13 cellular contexts compared by ENCODE assay signal in genomic region chr3:48331706-48332435, GRCh38. TPM values are rescaled to one million over a fixed set of nuclear protein-coding genes. Genes with fewer than 3 reads are reported as not detected.
DNase-seq lines count a peak whose midpoint lies in the region; TF ChIP-seq lines count a peak whose summit lies in the region.
"Not testable (repeated sequence)": the region's sequence is repeated elsewhere in the genome, so short reads cannot be mapped to it uniquely, and the experiment has no call there.
"Had no signal": no experiment of that assay in that cellular context is flagged by ENCODE, and none has a peak within 500 bp of the region (broad histone marks: within the 10 kb centered on the region; RNA-seq: fewer than 3 reads in every experiment).

No MANE protein-coding gene starts in this region.

- H3K4me2 ChIP-seq in trophoblast cell (ENCODE audit: low read length): not testable (repeated sequence)

- not testable (repeated sequence) for H2AFZ ChIP-seq in trophoblast cell (ENCODE audit: insufficient read depth, low read length, poor library complexity)

- WGBS in trophoblast cell (ENCODE audit: extremely low coverage, insufficient coverage, insufficient read length): no CpG with 5 or more reads among the region's 10 CpGs

- not testable (repeated sequence) for H3K27me3 ChIP-seq in SJCRH30; trophoblast cell (ENCODE audit: insufficient read depth, low read length)

- H2AK5ac ChIP-seq in trophoblast cell (ENCODE audit: low read length): not testable (repeated sequence)

- not testable (repeated sequence) for H3K4ac ChIP-seq in trophoblast cell (ENCODE audit: low read depth, low read length)

- TF ChIP-seq CTCF in endothelial cell (IDR thresholded peaks at IDR 0.05; ENCODE audit: unreplicated experiment): not testable (repeated sequence)

- H3K27me3 Mint-ChIP-seq in endothelial cell (ENCODE audit: unreplicated experiment): not testable (repeated sequence)

- H3K27ac Mint-ChIP-seq in endothelial cell (ENCODE audit: unreplicated experiment): not testable (repeated sequence)

- not testable (repeated sequence) for H3K9me3 Mint-ChIP-seq in endothelial cell (ENCODE audit: unreplicated experiment)

- peak; percentile 6 for DNase-seq in M059J (ENCODE audit: low read depth)
- not testable (repeated sequence) for DNase-seq in SJCRH30; endothelial cell (ENCODE audit: low spot score)
- peak; percentile 66 to 85 for DNase-seq in trophoblast cell

- not testable (repeated sequence) for H3K79me2 ChIP-seq in trophoblast cell (ENCODE audit: control insufficient read depth, insufficient read depth, low read length, poor library complexity)

- not testable (repeated sequence) for H4K8ac ChIP-seq in trophoblast cell (ENCODE audit: low read depth, low read length)

- peaks cover 12% of the 10 kb centered on the region for H3K4me1 Mint-ChIP-seq in endothelial cell (ENCODE audit: unreplicated experiment)

- H3K4me3 Mint-ChIP-seq in endothelial cell (ENCODE audit: unreplicated experiment): peak overlapping the region; percentile 31

- H2BK5ac ChIP-seq in trophoblast cell (ENCODE audit: low read depth, low read length, poor library complexity): peak overlapping the region; percentile 3

- not testable (repeated sequence) for H3K4me3 ChIP-seq in SJCRH30; trophoblast cell (ENCODE audit: low read depth, low read length)

- not testable (repeated sequence) for H3K23ac ChIP-seq in trophoblast cell (ENCODE audit: low read length)

- H2BK12ac ChIP-seq in trophoblast cell (ENCODE audit: low read length): not testable (repeated sequence)

- not testable (repeated sequence) for H3K79me1 ChIP-seq in trophoblast cell (ENCODE audit: low read length)

- H3K27ac ChIP-seq in SJCRH30: peak overlapping the region; percentile 99
- not testable (repeated sequence) for H3K27ac ChIP-seq in trophoblast cell (ENCODE audit: low read depth, low read length)

- not testable (repeated sequence) for H4K12ac ChIP-seq in trophoblast cell (ENCODE audit: low read depth, low read length)

- H4K91ac ChIP-seq in trophoblast cell (ENCODE audit: low read depth, low read length): not testable (repeated sequence)

- H3K18ac ChIP-seq in trophoblast cell (ENCODE audit: low read length): not testable (repeated sequence)

- peaks cover 41% of the 10 kb centered on the region for H3K4me1 ChIP-seq in SJCRH30
- not testable (repeated sequence) for H3K4me1 ChIP-seq in trophoblast cell (ENCODE audit: control insufficient read depth in 1 of 2, insufficient read depth in 2 of 2, low read length in 2 of 2)

- H3K36me3 Mint-ChIP-seq in endothelial cell (ENCODE audit: low read depth, unreplicated experiment): not testable (repeated sequence)

- H3K9ac ChIP-seq in trophoblast cell (ENCODE audit: low read length): not testable (repeated sequence)

- not testable (repeated sequence) for H3K14ac ChIP-seq in trophoblast cell (ENCODE audit: low read length)

- H3K9me3 ChIP-seq in SJCRH30 (replicated peaks); trophoblast cell (ENCODE audit: insufficient read depth, low read depth, low read length): not testable (repeated sequence)

- H2BK120ac ChIP-seq in trophoblast cell (ENCODE audit: insufficient read depth, low read length, poor library complexity): not testable (repeated sequence)

- H3K36me3 ChIP-seq in SJCRH30; trophoblast cell (ENCODE audit: control insufficient read depth in 1 of 2, insufficient read depth in 2 of 2, low read length in 2 of 2): not testable (repeated sequence)

RNA-seq across cellular contexts. Expression of gene SPINK8, which starts 1.6 kb away (rescaled TPM):
- not detected in 2 replicates for total RNA-seq in M059J (2014; rRNA removed; shearing (Covaris generic))
- total RNA-seq in SJCRH30 (2014; rRNA removed; shearing (Covaris generic)): not detected in 2 replicates
- total RNA-seq in endothelial cell (ENCODE audit: unreplicated experiment): not detected
- 0.31 TPM in 1 of 2 replicates, not detected in the other for polyA plus RNA-seq in trophoblast cell (2013)
- total RNA-seq: A673; CD4-positive, alpha-beta memory T cell; CD4-positive, CD25-positive, alpha-beta regulatory T cell; CD8-positive, alpha-beta memory T cell; Daoy; G401; GM12878 had no signal
- polyA plus RNA-seq: AG04450; CD14-positive monocyte; CD4-positive, alpha-beta memory T cell; CD4-positive, CD25-positive, alpha-beta regulatory T cell; CD8-positive, alpha-beta memory T cell; GM12878 had no signal

RNA-seq across cellular contexts. Expression of gene NME6, which starts 30.7 kb away (rescaled TPM):
- total RNA-seq in M059J (2014; rRNA removed; shearing (Covaris generic)): 22.0 and 31.0 TPM in 2 replicates
- 28.2 and 30.9 TPM in 2 replicates for total RNA-seq in SJCRH30 (2014; rRNA removed; shearing (Covaris generic))
- 31.0 TPM for total RNA-seq in endothelial cell (ENCODE audit: unreplicated experiment)
- polyA plus RNA-seq in trophoblast cell (2013): 13.8 and 14.4 TPM in 2 replicates

RNA-seq across cellular contexts. Expression of gene FBXW12, which starts 40.1 kb away (rescaled TPM):
- not detected in 2 replicates for total RNA-seq in M059J (2014; rRNA removed; shearing (Covaris generic))
- 0.30 and 0.35 TPM in 2 replicates for total RNA-seq in SJCRH30 (2014; rRNA removed; shearing (Covaris generic))
- total RNA-seq in endothelial cell (ENCODE audit: unreplicated experiment): not detected
- 0.04 TPM in 1 of 2 replicates, not detected in the other for polyA plus RNA-seq in trophoblast cell (2013)
- total RNA-seq: CD4-positive, alpha-beta memory T cell; CD4-positive, CD25-positive, alpha-beta regulatory T cell; CD8-positive, alpha-beta memory T cell; Daoy had no signal
- polyA plus RNA-seq: AG04450; CD14-positive monocyte; CD4-positive, alpha-beta memory T cell; CD4-positive, CD25-positive, alpha-beta regulatory T cell; CD8-positive, alpha-beta memory T cell had no signal
